Comparison of ENCODE assay signal across 20 cellular contexts in genomic region chr11:28464252-28464867, GRCh38.
DNase-seq lines count a peak whose midpoint lies in the region; ATAC-seq, FAIRE-seq and TF ChIP-seq lines count a peak whose summit lies in the region.
"Had no signal": no experiment of that assay in that cellular context is flagged by ENCODE, and none has a peak within 500 bp of the region (broad histone marks: within the 10 kb centered on the region; RNA-seq: fewer than 3 reads in every experiment).

No MANE protein-coding gene starts in this region.

- H4K20me1 ChIP-seq in smooth muscle cell (ENCODE audit: low read depth) = no peaks in the 10 kb centered on the region

- peak overlapping the region; percentile 74 for H3K27ac ChIP-seq in smooth muscle cell (ENCODE audit: low read depth)
- H3K27ac ChIP-seq: colonic mucosa, neural progenitor cell had no signal

- no peak for FAIRE-seq in bronchial epithelial cell (lab: Jason Lieb, UNC)
- FAIRE-seq: endothelial cell of umbilical vein, TTC549 had no signal

- peak; percentile 92 for DNase-seq in MV-4-11 (lab: John Stamatoyannopoulos, UW)
- peak; percentile 48 for DNase-seq in bronchial epithelial cell (ENCODE audit: low read depth)
- DNase-seq in smooth muscle cell (lab: John Stamatoyannopoulos, UW; ENCODE audit: unreplicated experiment) = no peak
- DNase-seq in DMS153 treated with DMSO at 0.1 percent for 48 hours (lab: John Stamatoyannopoulos, UW; ENCODE audit: unreplicated experiment) = no peak
- no peak for DNase-seq in NCI-H146 (lab: John Stamatoyannopoulos, UW)
- DNase-seq: activated CD4-positive, alpha-beta memory T cell treated with anti-CD3 and anti-CD28 coated beads, Interleukin-2, amount 10 ng/mL, durations not matched to agents 7 days and 5 days; activated naive CD8-positive, alpha-beta T cell treated with anti-CD3 and anti-CD28 coated beads, Interleukin-2, amount 50 U/mL, for 24 hours; colonic mucosa; DMS79; head of caudate nucleus; islet precursor cell; Kasumi-1; NCI-H1694; stimulated activated CD4-positive, alpha-beta T cell treated with anti-CD3 and anti-CD28 coated beads, Interleukin-2, amount 100 ng/mL, for 24 hours had no signal

- H3K4me2 ChIP-seq in smooth muscle cell = peak overlapping the region; percentile 44
- H3K4me2 ChIP-seq: neural progenitor cell had no signal

- TF ChIP-seq CTCF in bronchial epithelial cell (IDR thresholded peaks at IDR 0.05; ENCODE audit: insufficient read depth, low read length, severe bottlenecking) = no peak
- no peak for TF ChIP-seq CTCF in smooth muscle cell (IDR thresholded peaks at IDR 0.05; ENCODE audit: borderline replicate concordance, insufficient read depth, poor library complexity, severe bottlenecking)

- H3F3A ChIP-seq in smooth muscle cell (ENCODE audit: low read depth) = no peaks in the 10 kb centered on the region

- peak overlapping the region; percentile 12 for H3K9ac ChIP-seq in smooth muscle cell (ENCODE audit: low read depth)
- H3K9ac ChIP-seq: neural progenitor cell had no signal

- WGBS in smooth muscle cell (ENCODE audit: low lambda C conversion rate) = 0% methylated on average over 1 of the region's 1 CpG

- H3K36me3 ChIP-seq in bronchial epithelial cell (ENCODE audit: control insufficient read depth, insufficient read depth, low read length) (no peaks in the 10 kb centered on the region), smooth muscle cell (ENCODE audit: low read depth) (no peaks in the 10 kb centered on the region)
- H3K36me3 ChIP-seq: colonic mucosa, neural progenitor cell had no signal

- no peak overlapping the region for H2AFZ ChIP-seq in smooth muscle cell (ENCODE audit: low read depth)
- H2AFZ ChIP-seq: neural progenitor cell had no signal

- no peaks in the 10 kb centered on the region for H3K79me2 ChIP-seq in smooth muscle cell (ENCODE audit: low read depth)

- no peaks in the 10 kb centered on the region for H3K27me3 ChIP-seq in bronchial epithelial cell (ENCODE audit: control insufficient read depth, insufficient read depth, low read length)
- H3K27me3 ChIP-seq in smooth muscle cell (ENCODE audit: low read depth) = no peaks in the 10 kb centered on the region
- H3K27me3 ChIP-seq: colonic mucosa, neural progenitor cell had no signal

- H3K4me1 ChIP-seq in smooth muscle cell (ENCODE audit: low read depth) = no peaks in the 10 kb centered on the region
- H3K4me1 ChIP-seq: colonic mucosa had no signal

- no peaks in the 10 kb centered on the region for H3K9me3 ChIP-seq in smooth muscle cell (replicated peaks; ENCODE audit: low read depth)
- H3K9me3 ChIP-seq: colonic mucosa had no signal

- H3K4me3 ChIP-seq in bronchial epithelial cell (ENCODE audit: low read depth, low read length) (no peak overlapping the region), smooth muscle cell (no peak overlapping the region)
- H3K4me3 ChIP-seq: colonic mucosa, neural progenitor cell had no signal

- ATAC-seq in GM21526 (IDR thresholded peaks at IDR 0.05; ENCODE audit: low FRiP score, unreplicated experiment) = peak; percentile 61
- ATAC-seq in HG03108 (IDR thresholded peaks at IDR 0.05; ENCODE audit: unreplicated experiment) = no peak
- ATAC-seq in GM21717 (IDR thresholded peaks at IDR 0.05; ENCODE audit: unreplicated experiment) = no peak
- ATAC-seq: activated naive CD8-positive, alpha-beta T cell treated with anti-CD3 and anti-CD28 coated beads, Interleukin-2, amount 50 U/mL, for 24 hours had no signal

Comparison
In these comparisons a context has a peak if more than half of its experiments do, and no peak if none do; other contexts are left out.
1. DNase-seq: peak in MV-4-11 (single experiment) and bronchial epithelial cell (single experiment); none in smooth muscle cell (single experiment), DMS153 treated with DMSO at 0.1 percent for 48 hours (single experiment) and NCI-H146 (single experiment).